In the genomic region with DNA sequence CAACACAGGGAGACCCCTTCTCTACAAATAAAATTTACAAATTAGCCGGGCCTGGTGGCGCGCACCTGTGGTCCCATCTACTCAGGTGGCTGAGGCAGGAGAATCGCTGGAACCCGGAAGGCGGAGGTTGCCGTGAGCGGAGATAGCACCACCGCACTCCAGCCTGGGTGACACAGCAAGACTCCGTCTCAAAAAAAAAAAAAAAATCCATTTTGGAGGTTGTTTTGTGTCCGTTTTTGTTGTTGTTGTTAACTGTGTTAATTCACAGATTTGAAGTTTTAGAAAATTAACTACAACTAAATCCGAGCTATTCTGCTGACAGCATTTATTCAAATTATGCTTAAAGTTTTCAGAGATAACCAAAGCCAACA, we compare ENCODE assay signal across 8 cellular contexts. TPM values are rescaled to one million over a fixed set of nuclear protein-coding genes. Genes with fewer than 3 reads are reported as not detected.
A peak's percentile ranks its signal among the peaks of the same experiment; 100 is the strongest.
DNase-seq lines count a peak whose midpoint lies in the region; ATAC-seq and TF ChIP-seq lines count a peak whose summit lies in the region.

No MANE protein-coding gene starts in this region.

- no peaks in the 10 kb centered on the region for H3K27me3 Mint-ChIP-seq in dendritic cell treated with granulocyte-macrophage colony-stimulating factor and Interleukin-4, amounts not matched to agents 40 ng/mL and 50 ng/mL, for 4 days
- no peaks in the 10 kb centered on the region for H3K27me3 Mint-ChIP-seq in type B pancreatic cell

- peaks cover 33% of the 10 kb centered on the region for H3K36me3 Mint-ChIP-seq in dendritic cell treated with granulocyte-macrophage colony-stimulating factor and Interleukin-4, amounts not matched to agents 40 ng/mL and 50 ng/mL, for 4 days (ENCODE audit: low read depth)
- peaks cover 13% of the 10 kb centered on the region for H3K36me3 Mint-ChIP-seq in type B pancreatic cell

- ATAC-seq in GM19452 (IDR thresholded peaks at IDR 0.05; ENCODE audit: unreplicated experiment), result no peak

- H3K36me3 ChIP-seq in mucosa of stomach (ENCODE audit: control insufficient read depth, insufficient read depth, low read length), result no peaks in the 10 kb centered on the region

- peak overlapping the region; percentile 57 for H3K4me3 ChIP-seq in mucosa of stomach (ENCODE audit: low read length)

- H3K9me3 Mint-ChIP-seq in dendritic cell treated with granulocyte-macrophage colony-stimulating factor and Interleukin-4, amounts not matched to agents 40 ng/mL and 50 ng/mL, for 4 days, result no peaks in the 10 kb centered on the region
- no peaks in the 10 kb centered on the region for H3K9me3 Mint-ChIP-seq in type B pancreatic cell

- TF ChIP-seq CTCF in type B pancreatic cell (conservative IDR thresholded peaks at IDR 0.05), result no peak

- peak; percentile 68 for DNase-seq in activated CD8-positive, alpha-beta memory T cell treated with anti-CD3 and anti-CD28 coated beads, Interleukin-2, amount 50 U/mL, for 48 hours
- DNase-seq in activated CD8-positive, alpha-beta memory T cell treated with anti-CD3 and anti-CD28 coated beads, Interleukin-2, amount 50 U/mL, for 4 hours, result no peak
- DNase-seq in T-helper 1 cell, result peak in 3 of 5 donors; percentile 7 to 44 (median 13)
- no peak for DNase-seq in type B pancreatic cell (ENCODE audit: extremely low spot score, unreplicated experiment)
- no peak for DNase-seq in HuH-7 (ENCODE audit: low spot score)

- peaks cover 9% of the 10 kb centered on the region for H3K4me1 ChIP-seq in mucosa of stomach (ENCODE audit: control insufficient read depth, insufficient read depth, low read length)

- H3K9ac ChIP-seq in mucosa of stomach (ENCODE audit: low read length), result peak overlapping the region; percentile 74

- no peaks in the 10 kb centered on the region for H3K27me3 ChIP-seq in mucosa of stomach (ENCODE audit: control insufficient read depth, insufficient read depth, low read length)

- H3K4me1 Mint-ChIP-seq in dendritic cell treated with granulocyte-macrophage colony-stimulating factor and Interleukin-4, amounts not matched to agents 40 ng/mL and 50 ng/mL, for 4 days (ENCODE audit: low read depth), result peaks cover 33% of the 10 kb centered on the region
- H3K4me1 Mint-ChIP-seq in type B pancreatic cell (ENCODE audit: unreplicated experiment), result peaks cover 9% of the 10 kb centered on the region

- intact Hi-C loops in dendritic cell treated with granulocyte-macrophage colony-stimulating factor and Interleukin-4, amounts not matched to agents 40 ng/mL and 50 ng/mL, for 4 days (cut with micrococcal nuclease), result loop anchor here (10.0 kb wide), 1 partner anchor 152 kb away; a partner anchor contains a TSS

- peak overlapping the region; percentile 94 for H3K4me3 Mint-ChIP-seq in dendritic cell treated with granulocyte-macrophage colony-stimulating factor and Interleukin-4, amounts not matched to agents 40 ng/mL and 50 ng/mL, for 4 days
- H3K4me3 Mint-ChIP-seq in type B pancreatic cell, result peak overlapping the region; percentile 91

- no peaks in the 10 kb centered on the region for H3K9me3 ChIP-seq in mucosa of stomach (ENCODE audit: control insufficient read depth, low read length)

- peak overlapping the region; percentile 97 for H3K27ac Mint-ChIP-seq in dendritic cell treated with granulocyte-macrophage colony-stimulating factor and Interleukin-4, amounts not matched to agents 40 ng/mL and 50 ng/mL, for 4 days
- peak overlapping the region; percentile 93 for H3K27ac Mint-ChIP-seq in type B pancreatic cell

RNA-seq across cellular contexts. Expression of a gene that starts 0.6 kb away (rescaled TPM):
- 24.2 and 32.9 TPM in 2 replicates for total RNA-seq in type B pancreatic cell (ENCODE audit: low replicate concordance)

Comparison
In these comparisons a context has a peak if more than half of its experiments do, and no peak if none do; other contexts are left out.
1. DNase-seq: peak in activated CD8-positive, alpha-beta memory T cell treated with anti-CD3 and anti-CD28 coated beads, Interleukin-2, amount 50 U/mL, for 48 hours (single experiment) and T-helper 1 cell (3 of 5); none in activated CD8-positive, alpha-beta memory T cell treated with anti-CD3 and anti-CD28 coated beads, Interleukin-2, amount 50 U/mL, for 4 hours (single experiment), type B pancreatic cell (single experiment) and HuH-7 (single experiment).